9 cellular contexts compared by ENCODE assay signal in genomic region chr20:46752639-46753235, GRCh38. TPM values are rescaled to one million over a fixed set of nuclear protein-coding genes. Genes with fewer than 3 reads are reported as not detected.
DNase-seq lines count a peak whose midpoint lies in the region; ATAC-seq and TF ChIP-seq lines count a peak whose summit lies in the region.
"Had no signal": no experiment of that assay in that cellular context is flagged by ENCODE, and none has a peak within 500 bp of the region (broad histone marks: within the 10 kb centered on the region; RNA-seq: fewer than 3 reads in every experiment).

No MANE protein-coding gene starts in this region.

- H3K4me3 Mint-ChIP-seq in activated CD4-positive, alpha-beta memory T cell treated with anti-CD3 and anti-CD28 coated beads, Interleukin-2, amount 10 ng/mL, durations not matched to agents 7 days and 5 days = no peak overlapping the region
- H3K4me3 Mint-ChIP-seq in endothelial cell (ENCODE audit: unreplicated experiment) = no peak overlapping the region
- H3K4me3 Mint-ChIP-seq: naive B cell had no signal

- DNase-seq in AG09319 (ENCODE audit: extremely low read depth, low read depth) = peak; percentile 31
- peak; percentile 37 for DNase-seq in H4 (ENCODE audit: low spot score)
- peak; percentile 53 for DNase-seq in NCI-H524 treated with DMSO at 0.1 percent for 48 hours (lab: John Stamatoyannopoulos, UW)
- DNase-seq in activated CD4-positive, alpha-beta memory T cell treated with anti-CD3 and anti-CD28 coated beads, Interleukin-2, amount 10 ng/mL, durations not matched to agents 7 days and 5 days = peak; percentile 60
- DNase-seq in endothelial cell (ENCODE audit: low spot score) = peak; percentile 67
- DNase-seq in myocyte (ENCODE audit: low read depth) = peak; percentile 70
- peak in 30 of 49 donors; percentile 1 to 45 (median 12) for DNase-seq in substantia nigra (lab: John Stamatoyannopoulos, UW)
- DNase-seq: naive B cell had no signal

- POLR2A ChIA-PET in activated CD4-positive, alpha-beta memory T cell treated with anti-CD3 and anti-CD28 coated beads, Interleukin-2, amount 10 ng/mL, durations not matched to agents 7 days and 5 days (lab: Charles Lee) = no interaction called here

- no peak overlapping the region for H3K27ac ChIP-seq in substantia nigra (ENCODE audit: low read depth, low read length, poor library complexity, severe bottlenecking)

- TF ChIP-seq CTCF in AG09319 (IDR thresholded peaks at IDR 0.05; ENCODE audit: low read depth, low read length) = peak; percentile 68
- TF ChIP-seq CTCF in endothelial cell (IDR thresholded peaks at IDR 0.05; ENCODE audit: unreplicated experiment) = peak; percentile 87

- H3K9me3 Mint-ChIP-seq in activated CD4-positive, alpha-beta memory T cell treated with anti-CD3 and anti-CD28 coated beads, Interleukin-2, amount 10 ng/mL, durations not matched to agents 7 days and 5 days = no peaks in the 10 kb centered on the region
- H3K9me3 Mint-ChIP-seq in endothelial cell (ENCODE audit: unreplicated experiment) = no peaks in the 10 kb centered on the region

- peaks cover 24% of the 10 kb centered on the region for H3K27me3 Mint-ChIP-seq in activated CD4-positive, alpha-beta memory T cell treated with anti-CD3 and anti-CD28 coated beads, Interleukin-2, amount 10 ng/mL, durations not matched to agents 7 days and 5 days
- H3K27me3 Mint-ChIP-seq in endothelial cell (ENCODE audit: unreplicated experiment) = peaks cover 5% of the 10 kb centered on the region

- H3K27ac Mint-ChIP-seq in activated CD4-positive, alpha-beta memory T cell treated with anti-CD3 and anti-CD28 coated beads, Interleukin-2, amount 10 ng/mL, durations not matched to agents 7 days and 5 days = no peak overlapping the region
- H3K27ac Mint-ChIP-seq in endothelial cell (ENCODE audit: unreplicated experiment) = no peak overlapping the region

- no peaks in the 10 kb centered on the region for H3K36me3 Mint-ChIP-seq in activated CD4-positive, alpha-beta memory T cell treated with anti-CD3 and anti-CD28 coated beads, Interleukin-2, amount 10 ng/mL, durations not matched to agents 7 days and 5 days (ENCODE audit: low read depth)
- H3K36me3 Mint-ChIP-seq in endothelial cell (ENCODE audit: low read depth, unreplicated experiment) = no peaks in the 10 kb centered on the region
- H3K36me3 Mint-ChIP-seq: naive B cell had no signal

- H3K4me1 Mint-ChIP-seq in activated CD4-positive, alpha-beta memory T cell treated with anti-CD3 and anti-CD28 coated beads, Interleukin-2, amount 10 ng/mL, durations not matched to agents 7 days and 5 days = no peaks in the 10 kb centered on the region
- no peaks in the 10 kb centered on the region for H3K4me1 Mint-ChIP-seq in endothelial cell (ENCODE audit: unreplicated experiment)

- CTCF ChIA-PET in activated CD4-positive, alpha-beta memory T cell treated with anti-CD3 and anti-CD28 coated beads, Interleukin-2, amount 10 ng/mL, durations not matched to agents 7 days and 5 days (lab: Charles Lee) = interaction anchor here (0.6 to 3.5 kb wide), 7 partner anchors 26 to 632 kb away, joined by 3 to 17 read pairs (median 3); no protein-coding TSS in a partner anchor

- no peak for ATAC-seq in HG02884 (IDR thresholded peaks at IDR 0.05; ENCODE audit: unreplicated experiment)

RNA-seq across cellular contexts. Expression of gene SLC2A10, which starts 43.3 kb away (rescaled TPM):
- 3.2 and 3.9 TPM in 2 replicates for total RNA-seq in H4 (2014; rRNA removed; shearing (Covaris generic))
- not detected for total RNA-seq in activated CD4-positive, alpha-beta memory T cell treated with anti-CD3 and anti-CD28 coated beads, Interleukin-2, amount 10 ng/mL, durations not matched to agents 7 days and 5 days
- total RNA-seq in endothelial cell (ENCODE audit: unreplicated experiment) (19.4 TPM), myocyte (25.7 and 25.9 TPM in 2 replicates)
- polyA plus RNA-seq in myocyte (2012) = 16.1 TPM

Comparison
In these comparisons a context has a peak if more than half of its experiments do, and no peak if none do; other contexts are left out.
1. DNase-seq: peak in every context shown above with its lines; median percentile 70 in myocyte; 67 in endothelial cell; 60 in activated CD4-positive, alpha-beta memory T cell treated with anti-CD3 and anti-CD28 coated beads, Interleukin-2, amount 10 ng/mL, durations not matched to agents 7 days and 5 days; 53 in NCI-H524 treated with DMSO at 0.1 percent for 48 hours; 37 in H4; 31 in AG09319; 12 in substantia nigra.